In genomic region chr17:63973930-63974593, GRCh38 we compare ENCODE assay signal across 14 cellular contexts. TPM values are rescaled to one million over a fixed set of nuclear protein-coding genes. Genes with fewer than 3 reads are reported as not detected.
DNase-seq lines count a peak whose midpoint lies in the region; ATAC-seq and TF ChIP-seq lines count a peak whose summit lies in the region.
"Had no signal": no experiment of that assay in that cellular context is flagged by ENCODE, and none has a peak within 500 bp of the region (broad histone marks: within the 10 kb centered on the region; RNA-seq: fewer than 3 reads in every experiment).

No MANE protein-coding gene starts in this region.

- BruUV-seq in PC-3 (replicated peaks; lab: Mats Ljungman, UMichigan) = no TSS peak

- intact Hi-C loops in Right ventricle myocardium inferior (cut with DNase I) (no loop called here), left ventricle myocardium superior (cut with micrococcal nuclease) (no loop called here), PC-3 (cut with micrococcal nuclease) (loop anchor here (1.0 kb wide), 1 partner anchor 10 kb away; no protein-coding TSS in a partner anchor), aorta (cut with DNase I) (no loop called here)

- WGBS in aorta, 2 donors = 80 to 81% methylated on average over 12 of the region's 12 CpGs

- peak overlapping the region; percentile 91 for H3K4me2 ChIP-seq in PC-3 (ENCODE audit: low read length)

- no peaks in the 10 kb centered on the region for H3F3A ChIP-seq in PC-3 (ENCODE audit: low read length, unreplicated experiment)

- H3K9me3 ChIP-seq in PC-3 (ENCODE audit: low read length) (no peaks in the 10 kb centered on the region), aorta (ENCODE audit: control insufficient read depth, low read length) (no peaks in the 10 kb centered on the region)

- H3K27ac ChIP-seq in PC-3 (ENCODE audit: low read length) = peak overlapping the region; percentile 95
- no peak overlapping the region for H3K27ac ChIP-seq in aorta (ENCODE audit: low read depth in 1 of 2, low read length in 2 of 2)

- peak overlapping the region; percentile 53 for H3K4me3 ChIP-seq in PC-3 (ENCODE audit: low read length)
- H3K4me3 ChIP-seq in aorta (ENCODE audit: low read length in 2 of 2) = no peak overlapping the region

- H4K20me1 ChIP-seq in PC-3 (ENCODE audit: low read length) = no peaks in the 10 kb centered on the region

- no peaks in the 10 kb centered on the region for H3K27me3 ChIP-seq in PC-3 (ENCODE audit: low read length)
- H3K27me3 ChIP-seq in aorta (ENCODE audit: control insufficient read depth in 1 of 2, insufficient read depth in 2 of 2, low read length in 1 of 2) = no peaks in the 10 kb centered on the region

- H3K36me3 ChIP-seq in PC-3 (ENCODE audit: low read depth, low read length) (no peaks in the 10 kb centered on the region), aorta (ENCODE audit: control insufficient read depth in 1 of 2, insufficient read depth in 2 of 2, low read length in 1 of 2) (no peaks in the 10 kb centered on the region)

- POLR2A ChIA-PET in PC-3 (lab: Charles Lee; ENCODE audit: unreplicated experiment) = interaction anchor here (0.6 kb wide), 1 partner anchor 10 kb away, joined by 8 read pairs; no protein-coding TSS in a partner anchor

- H2AFZ ChIP-seq in PC-3 (ENCODE audit: low read length) = peak overlapping the region; percentile 46

- no peaks in the 10 kb centered on the region for H3K79me2 ChIP-seq in PC-3 (ENCODE audit: low read length)

- CTCF ChIA-PET in PC-3 (lab: Charles Lee) = interaction anchor here (0.6 to 1.3 kb wide), 3 partner anchors 37 to 159 kb away, joined by 3 to 7 read pairs (median 4); no protein-coding TSS in a partner anchor

- H3K9ac ChIP-seq in PC-3 (ENCODE audit: low read length) = peak overlapping the region; percentile 60

- no peak for TF ChIP-seq CTCF in PC-3 (conservative IDR thresholded peaks at IDR 0.05; ENCODE audit: low read depth, low read length)

- H3K4me1 ChIP-seq in PC-3 (ENCODE audit: insufficient read depth, low read length) (peaks cover 29% of the 10 kb centered on the region), aorta (ENCODE audit: control insufficient read depth in 1 of 2, insufficient read depth in 2 of 2, low read length in 2 of 2) (no peaks in the 10 kb centered on the region)

- DNase-seq in Right ventricle myocardium inferior (ENCODE audit: missing footprints) (peak; percentile 42), left ventricle myocardium superior (no peak), PC-3 (peak; percentile 63), hepatic stellate cell (ENCODE audit: low spot score) (peak; percentile 48), aorta (no peak), NCI-H526 (lab: John Stamatoyannopoulos, UW) (no peak), NCI-H2171 (lab: John Stamatoyannopoulos, UW) (no peak)
- DNase-seq: activated CD4-positive, CD25-positive, alpha-beta regulatory T cell; activated effector memory CD4-positive, alpha-beta T cell treated with Interleukin-2 at 50 U/mL for 16 hours; hypothalamus; Kasumi-1; naive B cell had no signal

- no peaks in the 10 kb centered on the region for H3K9me2 ChIP-seq in PC-3 (replicated peaks; ENCODE audit: low read length)

- peak; percentile 24 for ATAC-seq in Right ventricle myocardium inferior
- no peak for ATAC-seq in left ventricle myocardium superior
- peak; percentile 91 for ATAC-seq in PC-3
- peak; percentile 26 for ATAC-seq in aorta (ENCODE audit: low FRiP score)
- ATAC-seq in GM19395 (IDR thresholded peaks at IDR 0.05; ENCODE audit: unreplicated experiment) = no peak

RNA-seq across cellular contexts. Expression of gene SCN4A, which starts 1.3 kb away (rescaled TPM):
- total RNA-seq in Right ventricle myocardium inferior (0.32 TPM), left ventricle myocardium superior (0.32 TPM), PC-3 (2014; rRNA removed) (0.06 TPM in 1 of 2 replicates, not detected in the other), aorta (1 to 10 TPM; 1.5 to 3.2 TPM)
- polyA plus RNA-seq in aorta = under 1 TPM in 1 of 2 donors, not detected in 1; 0.03 TPM
- polyA plus RNA-seq: CD14-positive monocyte had no signal

RNA-seq across cellular contexts. Expression of gene PRR29, which starts 24.1 kb away (rescaled TPM):
- 0.51 TPM for total RNA-seq in Right ventricle myocardium inferior
- 0.20 TPM for total RNA-seq in left ventricle myocardium superior
- 0.77 and 1.2 TPM in 2 replicates for total RNA-seq in PC-3 (2014; rRNA removed)
- total RNA-seq in aorta = under 1 TPM; 0.62 to 0.84 TPM
- under 1 TPM in 1 of 2 donors, not detected in 1; 0.10 TPM for polyA plus RNA-seq in aorta

RNA-seq across cellular contexts. Expression of gene CD79B, which starts 41.9 kb away (rescaled TPM):
- 6.9 TPM for total RNA-seq in Right ventricle myocardium inferior
- 5.7 TPM for total RNA-seq in left ventricle myocardium superior
- total RNA-seq in PC-3 (2014; rRNA removed) = not detected in 2 replicates
- 1 to 10 TPM; 5.1 to 7.1 TPM for total RNA-seq in aorta
- 1 to 10 TPM in 1 of 2 donors, under 1 TPM in 1; 0.50 to 6.7 TPM for polyA plus RNA-seq in aorta

RNA-seq across cellular contexts. Expression of gene ICAM2, which starts 46.4 kb away (rescaled TPM):
- 38.0 TPM for total RNA-seq in Right ventricle myocardium inferior
- 30.6 TPM for total RNA-seq in left ventricle myocardium superior
- total RNA-seq in PC-3 (2014; rRNA removed) = not detected in 2 replicates
- 10 to 100 TPM; 24.9 to 36.0 TPM for total RNA-seq in aorta
- polyA plus RNA-seq in aorta = 1 to 10 TPM; 3.9 to 9.7 TPM

RNA-seq across cellular contexts. Expression of gene GH1, which starts 55.4 kb away (rescaled TPM):
- not detected for total RNA-seq in Right ventricle myocardium inferior
- not detected for total RNA-seq in left ventricle myocardium superior
- total RNA-seq in PC-3 (2014; rRNA removed) = not detected in 2 replicates
- not detected for total RNA-seq in aorta
- polyA plus RNA-seq in aorta = not detected
- polyA plus RNA-seq: CD14-positive monocyte had no signal

Comparison
In these comparisons a context has a peak if more than half of its experiments do, and no peak if none do; other contexts are left out.
1. ATAC-seq: peak in Right ventricle myocardium inferior (single experiment), PC-3 (single experiment) and aorta (single experiment); none in left ventricle myocardium superior (single experiment) and GM19395 (single experiment).
2. DNase-seq: peak in Right ventricle myocardium inferior (single experiment), PC-3 (single experiment) and hepatic stellate cell (single experiment); none in left ventricle myocardium superior (single experiment), aorta (0 of 2), NCI-H526 (0 of 2) and NCI-H2171 (single experiment).